In the genomic region with DNA sequence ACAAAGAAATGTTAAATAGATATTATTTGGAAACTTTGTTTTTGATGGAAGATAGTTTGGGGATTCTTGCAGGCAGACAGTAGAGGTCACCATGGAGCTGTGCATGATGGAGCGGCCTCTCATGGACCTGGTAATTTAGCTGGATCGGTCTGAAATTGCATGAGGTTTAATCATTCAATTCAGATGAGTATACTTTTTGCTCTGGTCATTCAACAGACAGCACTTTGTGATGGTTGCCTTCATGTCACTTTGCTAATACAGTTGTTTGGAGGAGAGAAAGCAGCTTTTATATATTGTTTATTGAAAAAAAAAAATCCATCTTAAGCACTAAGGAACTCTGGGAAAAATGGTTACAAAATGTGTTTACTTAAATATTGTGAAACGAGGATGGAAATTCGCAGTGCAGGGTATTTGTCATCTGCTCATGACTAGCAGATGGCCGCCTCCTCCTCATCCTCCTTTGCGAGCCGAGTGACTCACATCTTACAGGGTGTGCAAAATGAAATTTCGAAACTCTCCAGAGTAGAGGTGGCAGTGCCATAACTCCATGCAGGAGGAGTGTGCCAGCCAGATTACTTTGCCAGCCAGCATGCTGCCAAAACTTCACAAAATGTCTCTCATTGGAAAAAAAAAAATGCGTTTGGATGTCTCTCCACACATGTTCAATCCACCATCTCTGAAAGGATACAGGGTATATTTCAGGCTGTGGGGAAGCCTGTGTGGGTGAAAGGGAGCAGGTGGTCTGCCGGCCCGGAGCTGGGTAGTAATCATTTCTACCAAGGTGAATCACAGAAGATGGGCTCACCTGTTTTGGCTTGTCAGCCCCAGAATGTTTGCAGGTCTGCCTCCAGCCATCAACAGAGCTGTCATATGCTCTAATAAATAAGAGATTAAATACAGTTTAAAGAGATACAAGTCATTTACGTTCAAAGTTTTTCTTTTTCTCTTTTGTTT, we compare ENCODE assay signal across 8 cellular contexts.
DNase-seq lines count a peak whose midpoint lies in the region; ATAC-seq and TF ChIP-seq lines count a peak whose summit lies in the region.

No MANE protein-coding gene starts in this region.

- H3K4me1 ChIP-seq in Loucy (ENCODE audit: insufficient read depth, low read length, poor library complexity, severe bottlenecking) (peaks cover 14% of the 10 kb centered on the region), lung (ENCODE audit: control insufficient read depth in 2 of 2, insufficient read depth in 2 of 2, low read length in 2 of 2) (peaks cover 3% of the 10 kb centered on the region in 2 donors)

- H3K36me3 ChIP-seq in Loucy (ENCODE audit: insufficient read depth, low read length) (no peaks in the 10 kb centered on the region), lung (ENCODE audit: control insufficient read depth in 2 of 2, insufficient read depth in 2 of 2, low read length in 2 of 2) (no peaks in the 10 kb centered on the region)

- no peaks in the 10 kb centered on the region for H4K20me1 ChIP-seq in Loucy (ENCODE audit: insufficient read depth, low read length, poor library complexity, severe bottlenecking)

- 33% methylated on average over 12 of the region's 12 CpGs for WGBS in lung, 2 donors

- no peaks in the 10 kb centered on the region for H3K9me3 ChIP-seq in Loucy (ENCODE audit: insufficient read depth, low read depth, low read length)
- no peaks in the 10 kb centered on the region for H3K9me3 ChIP-seq in lung (ENCODE audit: control insufficient read depth in 2 of 2, insufficient read depth in 1 of 2, low read length in 1 of 2)

- no peaks in the 10 kb centered on the region for H3F3A ChIP-seq in Loucy (ENCODE audit: low read depth)

- peak; percentile 73 for ATAC-seq in lung (ENCODE audit: insufficient read depth, low FRiP score)
- peak; percentile 87 for ATAC-seq in stimulated activated naive CD8-positive, alpha-beta T cell treated with anti-CD3 and anti-CD28 coated beads, Interleukin-15, Interleukin-2, amounts not matched to agents 100 U/mL and 50 U/mL, for 24 hours

- H3K9ac ChIP-seq in Loucy (ENCODE audit: low read depth, low read length, poor library complexity, severe bottlenecking) = no peak overlapping the region

- DNase-seq in EL (peak; percentile 89), UCSD-AML1 (lab: John Stamatoyannopoulos, UW; ENCODE audit: unreplicated experiment) (peak; percentile 35), coronary artery (ENCODE audit: low spot score) (peak; percentile 79), lung (ENCODE audit: low spot score) (peak; percentile 78), islet precursor cell (no peak), NCI-H1436 (lab: John Stamatoyannopoulos, UW) (no peak)
- DNase-seq in stimulated activated naive CD8-positive, alpha-beta T cell treated with anti-CD3 and anti-CD28 coated beads, Interleukin-15, Interleukin-2, amounts not matched to agents 100 U/mL and 50 U/mL, for 24 hours = peak; percentile 20

- TF ChIP-seq CTCF in Loucy (conservative IDR thresholded peaks at IDR 0.05; ENCODE audit: low read length) (peak; percentile 70), coronary artery (IDR thresholded peaks at IDR 0.05) (no peak), lung (IDR thresholded peaks at IDR 0.05; ENCODE audit: control extremely low read depth, extremely low read depth) (peak; percentile 36)

- H3K27me3 ChIP-seq in Loucy (ENCODE audit: insufficient read depth, low read length, poor library complexity, severe bottlenecking) = no peaks in the 10 kb centered on the region
- H3K27me3 ChIP-seq in lung (ENCODE audit: control insufficient read depth, insufficient read depth) = no peaks in the 10 kb centered on the region

- H3K9me2 ChIP-seq in Loucy (replicated peaks; ENCODE audit: low read depth, low read length) = no peaks in the 10 kb centered on the region

- no peak overlapping the region for H2AFZ ChIP-seq in Loucy (ENCODE audit: low read length)

- no peak overlapping the region for H3K4me2 ChIP-seq in Loucy (ENCODE audit: low read depth, low read length, poor library complexity, severe bottlenecking)

- H3K27ac ChIP-seq in coronary artery = peak overlapping the region in 1 of 2 donors; percentile 60
- H3K27ac ChIP-seq in lung (ENCODE audit: low read depth in 1 of 2, low read length in 1 of 2) = peak overlapping the region in 1 of 2 donors; percentile 56

- no peaks in the 10 kb centered on the region for H3K79me2 ChIP-seq in Loucy (ENCODE audit: insufficient read depth, low read length)

- H3K4me3 ChIP-seq in Loucy (ENCODE audit: low read length, poor library complexity, severe bottlenecking) (no peak overlapping the region), coronary artery (peak overlapping the region; percentile 19), lung (no peak overlapping the region)

Comparison
In these comparisons a context has a peak if more than half of its experiments do, and no peak if none do; other contexts are left out.
1. DNase-seq: peak in EL (single experiment), UCSD-AML1 (single experiment), coronary artery (single experiment), lung (single experiment) and stimulated activated naive CD8-positive, alpha-beta T cell treated with anti-CD3 and anti-CD28 coated beads, Interleukin-15, Interleukin-2, amounts not matched to agents 100 U/mL and 50 U/mL, for 24 hours (single experiment); none in islet precursor cell (single experiment) and NCI-H1436 (single experiment).